Comparison of ENCODE assay signal across 1 cellular context in genomic region chr6:152595507-152595906, GRCh38.
TF ChIP-seq lines count a peak whose summit lies in the region.

No MANE protein-coding gene starts in this region.

TF ChIP-seq in SK-N-SH, 30 proteins besides CTCF, POLR2A, EP300 and RAD21 (continued from another document):
- TF ChIP-seq CHD2 (IDR thresholded peaks at IDR 0.05; ENCODE audit: low read length, partially characterized antibody), result no peak
- TF ChIP-seq ELF1 (IDR thresholded peaks at IDR 0.05), result no peak
- TF ChIP-seq ZBTB33 (IDR thresholded peaks at IDR 0.05; ENCODE audit: borderline replicate concordance, low read depth), result no peak
- TF ChIP-seq PBX3 (IDR thresholded peaks at IDR 0.05), result no peak
- no peak for TF ChIP-seq TEAD4 (IDR thresholded peaks at IDR 0.05; ENCODE audit: borderline replicate concordance, insufficient read depth)
- no peak for TF ChIP-seq MXI1 (IDR thresholded peaks at IDR 0.05; ENCODE audit: low read depth, low read length)
- TF ChIP-seq RXRA (IDR thresholded peaks at IDR 0.05; ENCODE audit: borderline replicate concordance, low read depth), result no peak
- TF ChIP-seq USF1 (IDR thresholded peaks at IDR 0.05; ENCODE audit: borderline replicate concordance, low read depth), result no peak
